15 cellular contexts compared by ENCODE assay signal in genomic region chr13:49733181-49733951, GRCh38. TPM values are rescaled to one million over a fixed set of nuclear protein-coding genes. Genes with fewer than 3 reads are reported as not detected.
A peak's percentile ranks its signal among the peaks of the same experiment; 100 is the strongest.
DNase-seq lines count a peak whose midpoint lies in the region; ATAC-seq and TF ChIP-seq lines count a peak whose summit lies in the region.
"Had no signal": no experiment of that assay in that cellular context is flagged by ENCODE, and none has a peak within 500 bp of the region (broad histone marks: within the 10 kb centered on the region; RNA-seq: fewer than 3 reads in every experiment).

No MANE protein-coding gene starts in this region.

- WGBS in right lobe of liver (ENCODE audit: insufficient coverage, low coverage, low lambda C conversion rate, missing lambda C conversion rate) = 43% methylated on average over 12 of the region's 12 CpGs

- H3K4me1 ChIP-seq in right lobe of liver = peaks cover 0 to 26% (median 0%) of the 10 kb centered on the region in 4 donors
- H3K4me1 ChIP-seq: gastroesophageal sphincter, transverse colon had no signal

- DNase-seq in left ventricle myocardium superior (no peak), left cardiac atrium (no peak), chondrocyte (ENCODE audit: low spot score) (no peak), right lobe of liver (peak in 2 of 3 donors; percentile 24 to 56), SK-N-DZ (ENCODE audit: low spot score) (no peak), T-cell (no peak), osteocyte (ENCODE audit: extremely low spot score, unreplicated experiment) (no peak), CD1c-positive myeloid dendritic cell (ENCODE audit: extremely low spot score) (no peak)
- DNase-seq: activated T-cell treated with anti-CD3 and anti-CD28 coated beads, Interleukin-2, amount 50 U/mL, for 24 hours; adrenal gland; NCI-H2171; nucleus accumbens; transverse colon had no signal

- H3K4me3 ChIP-seq in right lobe of liver = peak overlapping the region in 2 of 3 donors; percentile 20 to 21
- H3K4me3 ChIP-seq: adrenal gland, gastroesophageal sphincter, transverse colon had no signal

- peak overlapping the region; percentile 41 for H3K27ac Mint-ChIP-seq in chondrocyte (ENCODE audit: unreplicated experiment)
- no peak overlapping the region for H3K27ac Mint-ChIP-seq in T-cell
- no peak overlapping the region for H3K27ac Mint-ChIP-seq in osteocyte (ENCODE audit: unreplicated experiment)
- H3K27ac Mint-ChIP-seq: activated T-cell treated with anti-CD3 and anti-CD28 coated beads, Interleukin-2, amount 50 U/mL, for 24 hours had no signal

- H3K4me3 Mint-ChIP-seq in chondrocyte (ENCODE audit: unreplicated experiment) (no peak overlapping the region), T-cell (no peak overlapping the region), osteocyte (ENCODE audit: unreplicated experiment) (no peak overlapping the region)
- H3K4me3 Mint-ChIP-seq: activated T-cell treated with anti-CD3 and anti-CD28 coated beads, Interleukin-2, amount 50 U/mL, for 24 hours had no signal

- H3K27me3 Mint-ChIP-seq in chondrocyte (ENCODE audit: low read depth) = no peaks in the 10 kb centered on the region
- H3K27me3 Mint-ChIP-seq in T-cell = no peaks in the 10 kb centered on the region
- no peaks in the 10 kb centered on the region for H3K27me3 Mint-ChIP-seq in osteocyte (ENCODE audit: unreplicated experiment)
- H3K27me3 Mint-ChIP-seq: activated T-cell treated with anti-CD3 and anti-CD28 coated beads, Interleukin-2, amount 50 U/mL, for 24 hours had no signal

- peaks cover 20% of the 10 kb centered on the region for H3K4me1 Mint-ChIP-seq in chondrocyte (ENCODE audit: low read depth)
- H3K4me1 Mint-ChIP-seq in T-cell = peaks cover 0 to 10% (median 2%) of the 10 kb centered on the region in 3 donors
- peaks cover 7% of the 10 kb centered on the region for H3K4me1 Mint-ChIP-seq in osteocyte (ENCODE audit: unreplicated experiment)

- H3K9me3 Mint-ChIP-seq in chondrocyte (ENCODE audit: low read depth) = no peaks in the 10 kb centered on the region
- H3K9me3 Mint-ChIP-seq in T-cell = no peaks in the 10 kb centered on the region
- no peaks in the 10 kb centered on the region for H3K9me3 Mint-ChIP-seq in osteocyte (ENCODE audit: unreplicated experiment)
- H3K9me3 Mint-ChIP-seq: activated T-cell treated with anti-CD3 and anti-CD28 coated beads, Interleukin-2, amount 50 U/mL, for 24 hours had no signal

- peak overlapping the region in 2 of 3 donors; percentile 41 to 70 for H3K27ac ChIP-seq in right lobe of liver
- H3K27ac ChIP-seq: adrenal gland, gastroesophageal sphincter, HL-60, transverse colon had no signal

- POLR2A ChIA-PET in T-cell (lab: Charles Lee) = no interaction called here

- CTCF ChIA-PET in T-cell (lab: Charles Lee) = interaction anchor here in 1 of 2 donors (0.7 kb wide), 1 partner anchor 105 kb away, joined by 4 read pairs; the partner anchor contains the start of gene ARL11

- no peaks in the 10 kb centered on the region for H3K9me3 ChIP-seq in right lobe of liver
- H3K9me3 ChIP-seq: adrenal gland, gastroesophageal sphincter, transverse colon had no signal

- ATAC-seq in left ventricle myocardium superior (peak; percentile 25), left cardiac atrium (no peak), right lobe of liver (peak; percentile 91 to 97 (median 92)), T-cell (replicated peaks in 1 of 4) (no peak)
- ATAC-seq: gastroesophageal sphincter had no signal

- H3K36me3 ChIP-seq in right lobe of liver = peaks cover 0 to 5% (median 0%) of the 10 kb centered on the region in 4 donors
- H3K36me3 ChIP-seq: adrenal gland had no signal

- TF ChIP-seq POLR2A in right lobe of liver (IDR thresholded peaks at IDR 0.05) = no peak

- H3K27me3 ChIP-seq in right lobe of liver = no peaks in the 10 kb centered on the region
- H3K27me3 ChIP-seq: adrenal gland, gastroesophageal sphincter, transverse colon had no signal

- intact Hi-C loops in left ventricle myocardium superior (cut with micrococcal nuclease) (no loop called here), left cardiac atrium (cut with DNase I) (no loop called here), right lobe of liver (cut with DNase I) (no loop called here)

- H3K36me3 Mint-ChIP-seq in chondrocyte (ENCODE audit: low read depth) = peaks cover 5% of the 10 kb centered on the region
- peaks cover 15% of the 10 kb centered on the region for H3K36me3 Mint-ChIP-seq in T-cell
- peaks cover 15% of the 10 kb centered on the region for H3K36me3 Mint-ChIP-seq in osteocyte (ENCODE audit: unreplicated experiment)

- TF ChIP-seq CTCF in chondrocyte (IDR thresholded peaks at IDR 0.05) (no peak), right lobe of liver (IDR thresholded peaks at IDR 0.05) (no peak), osteocyte (IDR thresholded peaks at IDR 0.05) (no peak)

RNA-seq across cellular contexts. Expression of gene EBPL, which starts 42.1 kb away (rescaled TPM):
- total RNA-seq in left ventricle myocardium superior = 6.9 TPM
- total RNA-seq in left cardiac atrium = 10 to 100 TPM; 11.5 to 12.5 TPM
- total RNA-seq in chondrocyte = 22.9 to 27.3 TPM (median 23.8 TPM) in 3 replicates
- total RNA-seq in right lobe of liver = 10 to 100 TPM; 45.1 to 95.2 (median 55.4) TPM
- 145 and 153 TPM in 2 replicates for polyA plus RNA-seq in SK-N-DZ (2014; cell fraction: cytosol; rRNA removed)
- polyA plus RNA-seq in SK-N-DZ (2014; cell fraction: nucleus; rRNA removed) = 84.5 and 84.6 TPM in 2 replicates
- total RNA-seq in T-cell = 10 to 100 TPM; 15.7 to 32.3 (median 22.7) TPM
- total RNA-seq in osteocyte = 29.2 and 33.7 TPM in 2 replicates

RNA-seq across cellular contexts. Expression of gene KPNA3, which starts 59.1 kb away (rescaled TPM):
- 61.8 TPM for total RNA-seq in left ventricle myocardium superior
- 10 to 100 TPM; 39.3 to 44.9 TPM for total RNA-seq in left cardiac atrium
- total RNA-seq in chondrocyte = 51.2 to 54.6 TPM (median 54.1 TPM) in 3 replicates
- 10 to 100 TPM; 16.3 to 27.2 (median 19.5) TPM for total RNA-seq in right lobe of liver
- 24.3 and 25.7 TPM in 2 replicates for polyA plus RNA-seq in SK-N-DZ (2014; cell fraction: cytosol; rRNA removed)
- 15.0 and 16.7 TPM in 2 replicates for polyA plus RNA-seq in SK-N-DZ (2014; cell fraction: nucleus; rRNA removed)
- 10 to 100 TPM; 19.6 to 22.3 (median 21.4) TPM for total RNA-seq in T-cell
- 39.9 and 42.6 TPM in 2 replicates for total RNA-seq in osteocyte

Comparison
In these comparisons a context has a peak if more than half of its experiments do, and no peak if none do; other contexts are left out.
1. ATAC-seq: peak in left ventricle myocardium superior (single experiment) and right lobe of liver (4 of 4); none in left cardiac atrium (0 of 2) and T-cell (0 of 4).
2. DNase-seq: peak in right lobe of liver (2 of 3); none in left ventricle myocardium superior (single experiment), left cardiac atrium (single experiment), chondrocyte (single experiment), SK-N-DZ (single experiment), T-cell (0 of 34), osteocyte (single experiment) and CD1c-positive myeloid dendritic cell (single experiment).